Comparison of ENCODE assay signal across 14 cellular contexts in genomic region chr1:94324168-94324544, GRCh38.
DNase-seq lines count a peak whose midpoint lies in the region; ATAC-seq and TF ChIP-seq lines count a peak whose summit lies in the region.
"Had no signal": no experiment of that assay in that cellular context is flagged by ENCODE, and none has a peak within 500 bp of the region (broad histone marks: within the 10 kb centered on the region; RNA-seq: fewer than 3 reads in every experiment).

No MANE protein-coding gene starts in this region.

- intact Hi-C loops in left lung (cut with DNase I) = loop anchor here in 1 of 2 donors (10.0 kb wide), 1 partner anchor 279 kb away; no protein-coding TSS in a partner anchor

- CTCF ChIA-PET in RWPE1 (lab: Yijun Ruan, JAX) = no interaction called here

- POLR2A ChIA-PET in RWPE1 (lab: Yijun Ruan, JAX; ENCODE audit: low non-redundant PET) = no interaction called here

- no peaks in the 10 kb centered on the region for H3K9me3 ChIP-seq in GM23248 (ENCODE audit: low read depth)
- no peaks in the 10 kb centered on the region for H3K9me3 ChIP-seq in skeletal muscle satellite cell (replicated peaks; ENCODE audit: low read length)
- H3K9me3 ChIP-seq in left lung = no peaks in the 10 kb centered on the region

- H3K36me3 ChIP-seq in GM23248 (ENCODE audit: low read depth) = no peaks in the 10 kb centered on the region
- H3K36me3 ChIP-seq in skeletal muscle satellite cell (ENCODE audit: insufficient read depth, low read length) = no peaks in the 10 kb centered on the region
- H3K36me3 ChIP-seq in left lung = no peaks in the 10 kb centered on the region

- peaks cover 11% of the 10 kb centered on the region for H3K79me2 ChIP-seq in GM23248 (ENCODE audit: insufficient read depth)

- H3F3A ChIP-seq in GM23248 (ENCODE audit: insufficient read depth) = peaks cover 61% of the 10 kb centered on the region

- H2AFZ ChIP-seq in GM23248 = no peak overlapping the region

- in situ Hi-C loops in GM23248 (cut with MboI) = no loop called here

- no peaks in the 10 kb centered on the region for H4K20me1 ChIP-seq in GM23248 (ENCODE audit: insufficient read depth)

- DNase-seq in GM23248 (peak; percentile 72), RWPE1 (ENCODE audit: low spot score) (no peak), fibroblast of peridontal ligament (ENCODE audit: extremely low read depth) (peak; percentile 37), DMS53 (lab: John Stamatoyannopoulos, UW) (no peak), left lung (no peak), foreskin melanocyte (no peak)
- DNase-seq: activated B cell treated with CpG ODN at 0.5 μM for 24 hours, anterior cingulate cortex, COR-L47, NCI-H1105, NCI-H524 treated with DMSO at 0.1 percent for 48 hours, retina had no signal

- H3K9ac ChIP-seq in GM23248 (peak overlapping the region; percentile 32), skeletal muscle satellite cell (ENCODE audit: low read depth, low read length) (peak overlapping the region; percentile 77)

- H3K4me3 ChIP-seq in GM23248 (peak overlapping the region; percentile 27), skeletal muscle satellite cell (ENCODE audit: low read length) (peak overlapping the region; percentile 6), left lung (no peak overlapping the region)

- peaks cover 79% of the 10 kb centered on the region for H3K4me1 ChIP-seq in GM23248 (ENCODE audit: insufficient read depth)
- peaks cover 69% of the 10 kb centered on the region for H3K4me1 ChIP-seq in skeletal muscle satellite cell (ENCODE audit: control insufficient read depth, insufficient read depth, low read length)
- peaks cover 7 to 44% of the 10 kb centered on the region in 2 donors for H3K4me1 ChIP-seq in left lung

- H3K9me2 ChIP-seq in GM23248 (ENCODE audit: insufficient read depth) = no peaks in the 10 kb centered on the region

- H3K27ac ChIP-seq in GM23248 (peak overlapping the region; percentile 87), RWPE1 (peak overlapping the region; percentile 95; the same call in 1 of the 2 replicates), left lung (peak overlapping the region in 1 of 2 donors; percentile 39)

- H3K4me2 ChIP-seq in GM23248 (ENCODE audit: unreplicated experiment) = peak overlapping the region; percentile 51
- peak overlapping the region; percentile 75 for H3K4me2 ChIP-seq in skeletal muscle satellite cell (ENCODE audit: low read length)

- H3K27me3 ChIP-seq in GM23248 (replicated peaks; ENCODE audit: insufficient read depth) (no peaks in the 10 kb centered on the region), skeletal muscle satellite cell (ENCODE audit: control insufficient read depth, insufficient read depth, low read length) (no peaks in the 10 kb centered on the region), left lung (peaks cover 0 to 4% of the 10 kb centered on the region in 2 donors)

- 1 to 3% methylated on average over 4 of the region's 4 CpGs for WGBS in GM23248 (ENCODE audit: low coverage in 1 of 2, low lambda C conversion rate in 2 of 2, missing lambda C conversion rate in 2 of 2), 2 experiments

- ATAC-seq in left lung (no peak), HG02798 (IDR thresholded peaks at IDR 0.05; ENCODE audit: poor library complexity, unreplicated experiment) (no peak)

- TF ChIP-seq CTCF in RWPE1 (conservative IDR thresholded peaks at IDR 0.05; ENCODE audit: low read depth) = no peak
- no peak for TF ChIP-seq CTCF in left lung (IDR thresholded peaks at IDR 0.05)

Comparison
In these comparisons a context has a peak if more than half of its experiments do, and no peak if none do; other contexts are left out.
1. DNase-seq: peak in GM23248 (single experiment) and fibroblast of peridontal ligament (single experiment); none in RWPE1 (single experiment), DMS53 (single experiment), left lung (0 of 2) and foreskin melanocyte (single experiment).
2. H3K4me3 ChIP-seq: peak in GM23248 (single experiment) and skeletal muscle satellite cell (single experiment); none in left lung (0 of 2).